8 cellular contexts compared by ENCODE assay signal in genomic region chr6:41424370-41425058, GRCh38.
DNase-seq lines count a peak whose midpoint lies in the region; ATAC-seq, FAIRE-seq and TF ChIP-seq lines count a peak whose summit lies in the region.

No MANE protein-coding gene starts in this region.

- TF ChIP-seq CTCF in GM13976 (IDR thresholded peaks at IDR 0.05; ENCODE audit: borderline replicate concordance, control extremely low read depth, extremely low read depth, insufficient read depth, missing control alignments) (peak; percentile 82), astrocyte of the cerebellum (IDR thresholded peaks at IDR 0.05; ENCODE audit: low read depth, low read length, missing control alignments) (peak; percentile 93), hepatocyte (IDR thresholded peaks at IDR 0.05; ENCODE audit: poor library complexity) (peak; percentile 88), smooth muscle cell (IDR thresholded peaks at IDR 0.05; ENCODE audit: borderline replicate concordance, insufficient read depth, poor library complexity, severe bottlenecking) (peak; percentile 84)

- in situ Hi-C loops in GM13976 (cut with MboI; ENCODE audit: low sequenced_read_pairs, unreplicated experiment) = no loop called here
- in situ Hi-C loops in astrocyte of the cerebellum (cut with HindIII; ENCODE audit: low sequenced_read_pairs) = no loop called here

- H3K27me3 ChIP-seq in hepatocyte = peaks cover 8% of the 10 kb centered on the region
- peaks cover 56% of the 10 kb centered on the region for H3K27me3 ChIP-seq in smooth muscle cell (ENCODE audit: low read depth)

- H4K20me1 ChIP-seq in hepatocyte (ENCODE audit: insufficient read depth, poor library complexity, severe bottlenecking) (no peaks in the 10 kb centered on the region), smooth muscle cell (ENCODE audit: low read depth) (no peaks in the 10 kb centered on the region)

- H3K4me1 ChIP-seq in hepatocyte (ENCODE audit: insufficient read depth) (peaks cover 38% of the 10 kb centered on the region), smooth muscle cell (ENCODE audit: low read depth) (peaks cover 20% of the 10 kb centered on the region)

- no peaks in the 10 kb centered on the region for H3K36me3 ChIP-seq in hepatocyte (replicated peaks; ENCODE audit: insufficient read depth, low read depth)
- H3K36me3 ChIP-seq in smooth muscle cell (ENCODE audit: low read depth) = no peaks in the 10 kb centered on the region

- ATAC-seq in HG02588 (IDR thresholded peaks at IDR 0.05; ENCODE audit: unreplicated experiment) = no peak

- no peaks in the 10 kb centered on the region for H3K9me2 ChIP-seq in hepatocyte (replicated peaks; ENCODE audit: insufficient read depth)

- 8% methylated on average over 4 of the region's 4 CpGs for WGBS in hepatocyte (ENCODE audit: low lambda C conversion rate, missing lambda C conversion rate)
- 14% methylated on average over 4 of the region's 4 CpGs for WGBS in smooth muscle cell (ENCODE audit: low lambda C conversion rate)

- H3K4me3 ChIP-seq in astrocyte of the cerebellum (ENCODE audit: low read depth, low read length) (no peak overlapping the region), hepatocyte (no peak overlapping the region), smooth muscle cell (no peak overlapping the region)

- peak overlapping the region; percentile 12 for H2AFZ ChIP-seq in hepatocyte
- H2AFZ ChIP-seq in smooth muscle cell (ENCODE audit: low read depth) = no peak overlapping the region

- H3F3A ChIP-seq in smooth muscle cell (ENCODE audit: low read depth) = no peaks in the 10 kb centered on the region

- H3K4me2 ChIP-seq in hepatocyte (no peak overlapping the region), smooth muscle cell (no peak overlapping the region)

- peak; percentile 44 for FAIRE-seq in A204.1 (lab: Jason Lieb, UNC)

- DNase-seq in GM13976 (ENCODE audit: low spot score) (peak; percentile 79), NCI-H146 treated with DMSO at 0.1 percent for 48 hours (lab: John Stamatoyannopoulos, UW; ENCODE audit: unreplicated experiment) (peak; percentile 83), T1000 (lab: John Stamatoyannopoulos, UW) (peak; percentile 35), astrocyte of the cerebellum (ENCODE audit: low read depth) (peak; percentile 69), hepatocyte (ENCODE audit: low spot score) (peak; percentile 89), smooth muscle cell (lab: John Stamatoyannopoulos, UW; ENCODE audit: unreplicated experiment) (peak; percentile 63)

- no peaks in the 10 kb centered on the region for H3K79me2 ChIP-seq in hepatocyte
- H3K79me2 ChIP-seq in smooth muscle cell (ENCODE audit: low read depth) = no peaks in the 10 kb centered on the region

- no peak overlapping the region for H3K9ac ChIP-seq in smooth muscle cell (ENCODE audit: low read depth)

- no peaks in the 10 kb centered on the region for H3K9me3 ChIP-seq in hepatocyte (ENCODE audit: low read depth)
- no peaks in the 10 kb centered on the region for H3K9me3 ChIP-seq in smooth muscle cell (replicated peaks; ENCODE audit: low read depth)

- H3K27ac ChIP-seq in hepatocyte (no peak overlapping the region), smooth muscle cell (ENCODE audit: low read depth) (no peak overlapping the region)

Comparison
In these comparisons a context has a peak if more than half of its experiments do, and no peak if none do; other contexts are left out.
1. DNase-seq: peak in every context shown above with its lines; median percentile 89 in hepatocyte; 83 in NCI-H146 treated with DMSO at 0.1 percent for 48 hours; 79 in GM13976; 69 in astrocyte of the cerebellum; 63 in smooth muscle cell; 35 in T1000.